In the genomic region with DNA sequence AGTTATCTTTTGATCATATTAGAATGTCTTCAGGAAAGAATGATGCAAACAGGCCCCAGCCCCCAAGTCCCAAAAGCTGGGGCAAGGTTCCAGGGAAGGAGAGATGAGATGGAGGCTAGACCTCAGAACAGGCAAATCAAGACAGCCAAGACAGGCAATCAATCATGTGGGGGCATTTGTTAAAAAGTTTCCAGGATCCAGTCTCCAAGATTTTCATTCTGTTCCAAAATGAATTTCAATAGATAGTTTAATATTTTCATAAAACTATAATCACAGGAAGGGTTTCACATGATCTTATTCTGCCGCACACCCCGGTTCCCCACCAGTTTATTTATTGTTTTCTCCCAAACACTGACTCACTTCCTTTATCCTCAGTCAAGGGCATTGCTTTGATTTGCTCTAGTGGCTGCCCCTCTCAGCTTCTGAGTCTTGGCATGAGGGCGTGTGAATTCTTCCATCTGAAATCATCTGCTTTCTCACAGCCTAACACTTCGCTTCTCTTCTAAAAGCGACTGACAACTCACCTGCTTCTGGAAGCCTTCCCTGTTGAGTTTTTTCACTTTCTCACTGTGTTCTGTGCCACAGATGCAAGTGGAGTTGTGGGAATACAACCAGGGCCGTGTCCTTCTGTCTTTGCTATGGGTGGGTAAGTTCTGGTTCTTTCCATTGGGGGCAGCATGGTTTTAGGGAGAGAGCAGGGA, we compare ENCODE assay signal across 8 cellular contexts. TPM values are rescaled to one million over a fixed set of nuclear protein-coding genes. Genes with fewer than 3 reads are reported as not detected.
A peak's percentile ranks its signal among the peaks of the same experiment; 100 is the strongest.
DNase-seq lines count a peak whose midpoint lies in the region; ATAC-seq and TF ChIP-seq lines count a peak whose summit lies in the region.

No MANE protein-coding gene starts in this region.

- no peaks in the 10 kb centered on the region for H3K9me3 Mint-ChIP-seq in activated CD4-positive, alpha-beta T cell treated with anti-CD3 and anti-CD28 coated beads for 36 hours (ENCODE audit: low read depth)

- H3K9ac ChIP-seq in OCI-LY3 (ENCODE audit: low read length) = no peak overlapping the region; the same call in 1 of the 2 replicates
- no peak overlapping the region for H3K9ac ChIP-seq in mesendoderm (ENCODE audit: low read length)

- H3K27ac ChIP-seq in OCI-LY3 (ENCODE audit: low read length) (no peak overlapping the region), dorsolateral prefrontal cortex (peak overlapping the region in 57 of 59 donors; percentile 40 to 95 (median 79)), mesendoderm (ENCODE audit: low read depth, low read length) (no peak overlapping the region), aorta (ENCODE audit: low read depth in 1 of 2, low read length in 2 of 2) (no peak overlapping the region)

- H3K4me1 Mint-ChIP-seq in activated CD4-positive, alpha-beta T cell treated with anti-CD3 and anti-CD28 coated beads for 36 hours = peaks cover 26% of the 10 kb centered on the region

- no peak for ATAC-seq in activated CD4-positive, alpha-beta T cell treated with anti-CD3 and anti-CD28 coated beads for 36 hours
- ATAC-seq in aorta (ENCODE audit: low FRiP score) (peak; percentile 75), HG02852 (IDR thresholded peaks at IDR 0.05; ENCODE audit: unreplicated experiment) (no peak)

- peak overlapping the region; percentile 57 for H3K23ac ChIP-seq in mesendoderm (ENCODE audit: low read length)

- no peak overlapping the region for H2BK5ac ChIP-seq in mesendoderm (ENCODE audit: low read length)

- no peak overlapping the region for H3K4me3 Mint-ChIP-seq in activated CD4-positive, alpha-beta T cell treated with anti-CD3 and anti-CD28 coated beads for 36 hours

- H3K9me3 ChIP-seq in OCI-LY3 (ENCODE audit: insufficient read depth, low read length) (no peaks in the 10 kb centered on the region), aorta (ENCODE audit: control insufficient read depth, low read length) (no peaks in the 10 kb centered on the region)

- WGBS in mesendoderm (ENCODE audit: extremely low coverage, insufficient coverage, low lambda C conversion rate) = no CpG with 5 or more reads among the region's 6 CpGs
- 16 to 21% methylated on average over 6 of the region's 6 CpGs for WGBS in aorta, 2 donors

- no peak overlapping the region for H4K5ac ChIP-seq in mesendoderm (ENCODE audit: low read length)

- intact Hi-C loops in activated CD4-positive, alpha-beta T cell treated with anti-CD3 and anti-CD28 coated beads for 36 hours (cut with DNase I, micrococcal nuclease) = loop anchor here in 1 of 2 experiments (2.0 to 5.0 kb wide), 3 partner anchors 44 to 357 kb away; partner anchors contain the start of gene NOB1
- intact Hi-C loops in dorsolateral prefrontal cortex (cut with DNase I) (loop anchor here (2.0 to 5.0 kb wide), 5 partner anchors 167 to 357 kb away; partner anchors contain the start of genes NFAT5 (in 2 of the 2) and NOB1 (in 2 of the 2)), aorta (cut with DNase I) (loop anchor here in 1 of 2 donors (2.0 to 10.0 kb wide), 3 partner anchors 87 to 357 kb away; partner anchors contain the start of genes NFAT5 and NOB1)

- H4K20me1 ChIP-seq in OCI-LY3 (ENCODE audit: insufficient read depth, low read length) = no peaks in the 10 kb centered on the region

- peak; percentile 49 for TF ChIP-seq CTCF in OCI-LY3 (IDR thresholded peaks at IDR 0.05; ENCODE audit: low read depth, low read length)
- TF ChIP-seq CTCF in dorsolateral prefrontal cortex (IDR thresholded peaks at IDR 0.05 in 54 of 56, conservative IDR thresholded peaks at IDR 0.05 in 2 of 56; ENCODE audit: low read depth in 1 of 56, partially characterized antibody in 56 of 56) = peak in 53 of 56 donors; percentile 33 to 77 (median 59)

- H2BK120ac ChIP-seq in mesendoderm (ENCODE audit: low read depth, low read length) = no peak overlapping the region

- no peak overlapping the region for H3K4ac ChIP-seq in mesendoderm (ENCODE audit: low read depth, low read length)

- H3K4me1 ChIP-seq in OCI-LY3 (ENCODE audit: low read length) = peaks cover 66% of the 10 kb centered on the region
- H3K4me1 ChIP-seq in mesendoderm (ENCODE audit: control insufficient read depth, low read depth, low read length) = no peaks in the 10 kb centered on the region
- no peaks in the 10 kb centered on the region for H3K4me1 ChIP-seq in aorta (ENCODE audit: control insufficient read depth in 1 of 2, insufficient read depth in 2 of 2, low read length in 2 of 2)

- POLR2A ChIA-PET in activated CD4-positive, alpha-beta T cell treated with anti-CD3 and anti-CD28 coated beads for 36 hours (lab: Charles Lee) = no interaction called here

- no peak overlapping the region for H2AK5ac ChIP-seq in mesendoderm (ENCODE audit: low read length)

- H3K18ac ChIP-seq in mesendoderm (ENCODE audit: low read length) = no peak overlapping the region

- peak overlapping the region; percentile 30 for H3K4me3 ChIP-seq in OCI-LY3 (ENCODE audit: low read length)
- peak overlapping the region in 14 of 59 donors; percentile 6 to 39 (median 15) for H3K4me3 ChIP-seq in dorsolateral prefrontal cortex
- H3K4me3 ChIP-seq in mesendoderm (ENCODE audit: low read length) = no peak overlapping the region
- H3K4me3 ChIP-seq in aorta (ENCODE audit: low read length in 2 of 2) = no peak overlapping the region

- no peak overlapping the region for H4K8ac ChIP-seq in mesendoderm (ENCODE audit: low read depth, low read length)

- H3K27me3 Mint-ChIP-seq in activated CD4-positive, alpha-beta T cell treated with anti-CD3 and anti-CD28 coated beads for 36 hours = no peaks in the 10 kb centered on the region

- no peaks in the 10 kb centered on the region for H3K79me2 ChIP-seq in OCI-LY3 (ENCODE audit: low read length)
- no peaks in the 10 kb centered on the region for H3K79me2 ChIP-seq in mesendoderm (ENCODE audit: control insufficient read depth, insufficient read depth, low read length)

- H3K4me2 ChIP-seq in OCI-LY3 (ENCODE audit: low read length) (peak overlapping the region; percentile 80), mesendoderm (ENCODE audit: low read length) (no peak overlapping the region)

- H2BK15ac ChIP-seq in mesendoderm (replicated peaks; ENCODE audit: low read depth) = no peak overlapping the region

- CTCF ChIA-PET in activated CD4-positive, alpha-beta T cell treated with anti-CD3 and anti-CD28 coated beads for 36 hours (lab: Charles Lee) = interaction anchor here (0.9 to 1.7 kb wide), 3 partner anchors 9 to 15 kb away, joined by 3 to 5 read pairs (median 3); no protein-coding TSS in a partner anchor

- peak overlapping the region; percentile 43; the same call in 1 of the 2 replicates for H2AFZ ChIP-seq in OCI-LY3 (ENCODE audit: low read depth, low read length)

- H3K36me3 ChIP-seq in OCI-LY3 (replicated peaks; ENCODE audit: low read depth, low read length) = no peaks in the 10 kb centered on the region
- no peaks in the 10 kb centered on the region for H3K36me3 ChIP-seq in mesendoderm (ENCODE audit: control insufficient read depth, insufficient read depth, low read length)
- no peaks in the 10 kb centered on the region for H3K36me3 ChIP-seq in aorta (ENCODE audit: control insufficient read depth in 1 of 2, insufficient read depth in 2 of 2, low read length in 1 of 2)

- H3K27me3 ChIP-seq in OCI-LY3 (ENCODE audit: low read depth, low read length) (no peaks in the 10 kb centered on the region), dorsolateral prefrontal cortex (no peaks in the 10 kb centered on the region), mesendoderm (ENCODE audit: insufficient read depth, low read length, poor library complexity) (no peaks in the 10 kb centered on the region), aorta (ENCODE audit: control insufficient read depth in 1 of 2, insufficient read depth in 2 of 2, low read length in 1 of 2) (no peaks in the 10 kb centered on the region)

- peak overlapping the region; percentile 11 for H3K56ac ChIP-seq in mesendoderm (ENCODE audit: low read length)

- H3K27ac Mint-ChIP-seq in activated CD4-positive, alpha-beta T cell treated with anti-CD3 and anti-CD28 coated beads for 36 hours = peak overlapping the region; percentile 7

- no peaks in the 10 kb centered on the region for H3K79me1 ChIP-seq in mesendoderm (ENCODE audit: low read length)

- DNase-seq in activated CD4-positive, alpha-beta T cell treated with anti-CD3 and anti-CD28 coated beads for 36 hours = no peak
- DNase-seq in activated CD4-positive, alpha-beta T cell treated with anti-CD3 and anti-CD28 coated beads, Interleukin-2, amount 50 U/mL, for 1 hour = no peak
- DNase-seq in dorsolateral prefrontal cortex (peak in 6 of 10 donors; percentile 19 to 61 (median 44)), mesendoderm (peak; percentile 92), aorta (no peak)
- no peak for DNase-seq in stimulated activated CD4-positive, alpha-beta T cell treated with anti-CD3 and anti-CD28 coated beads, Interleukin-12 subunit alpha, Interleukin-12 subunit beta, amount 100 ng/mL, for 4 hours

- H3K36me3 Mint-ChIP-seq in activated CD4-positive, alpha-beta T cell treated with anti-CD3 and anti-CD28 coated beads for 36 hours (ENCODE audit: low read depth) = no peaks in the 10 kb centered on the region

RNA-seq across cellular contexts. Expression of gene TERF2, which starts 12.2 kb away (rescaled TPM):
- total RNA-seq in activated CD4-positive, alpha-beta T cell treated with anti-CD3 and anti-CD28 coated beads for 36 hours = 10 to 100 TPM; 45.9 to 82.4 TPM
- total RNA-seq in dorsolateral prefrontal cortex = 100 to 1,000 TPM in 4 of 120 experiments, 10 to 100 TPM in 116; 46.4 to 105 (median 75.6) TPM
- 32.0 TPM for polyA plus RNA-seq in mesendoderm (2013, experiment 1 of 2)
- 34.5 TPM for polyA plus RNA-seq in mesendoderm (2013, experiment 2 of 2)
- total RNA-seq in aorta = 10 to 100 TPM; 26.3 to 40.4 TPM
- polyA plus RNA-seq in aorta = 10 to 100 TPM in 1 of 2 donors, 1 to 10 TPM in 1; 7.1 to 13.5 TPM

RNA-seq across cellular contexts. Expression of gene CYB5B, which starts 26.4 kb away (rescaled TPM):
- total RNA-seq in activated CD4-positive, alpha-beta T cell treated with anti-CD3 and anti-CD28 coated beads for 36 hours = 100 to 1,000 TPM; 158 to 187 TPM
- total RNA-seq in dorsolateral prefrontal cortex = 100 to 1,000 TPM in 88 of 120 experiments, 10 to 100 TPM in 32; 79.7 to 179 (median 108) TPM
- 222 TPM for polyA plus RNA-seq in mesendoderm (2013, experiment 1 of 2)
- polyA plus RNA-seq in mesendoderm (2013, experiment 2 of 2) = 223 TPM
- 10 to 100 TPM; 45.8 to 55.0 TPM for total RNA-seq in aorta
- polyA plus RNA-seq in aorta = 10 to 100 TPM; 41.5 to 75.0 TPM

RNA-seq across cellular contexts. Expression of gene TMED6, which starts 46.4 kb away (rescaled TPM):
- 1 to 10 TPM; 1.2 to 1.3 TPM for total RNA-seq in activated CD4-positive, alpha-beta T cell treated with anti-CD3 and anti-CD28 coated beads for 36 hours
- 1 to 10 TPM in 60 of 120 experiments, under 1 TPM in 32, not detected in 28; 0.57 to 3.4 (median 1.3) TPM for total RNA-seq in dorsolateral prefrontal cortex
- polyA plus RNA-seq in mesendoderm (2013, experiment 1 of 2) = 0.06 TPM
- polyA plus RNA-seq in mesendoderm (2013, experiment 2 of 2) = 0.17 TPM
- 1 to 10 TPM in 1 of 2 donors, under 1 TPM in 1; 0.84 to 1.1 TPM for total RNA-seq in aorta
- polyA plus RNA-seq in aorta = not detected

RNA-seq across cellular contexts. Expression of gene NIP7, which starts 58.4 kb away (rescaled TPM):
- total RNA-seq in activated CD4-positive, alpha-beta T cell treated with anti-CD3 and anti-CD28 coated beads for 36 hours = 10 to 100 TPM; 39.1 to 41.3 TPM
- total RNA-seq in dorsolateral prefrontal cortex = 10 to 100 TPM in 97 of 120 experiments, 1 to 10 TPM in 23; 7.2 to 21.6 (median 12.4) TPM
- 74.2 TPM for polyA plus RNA-seq in mesendoderm (2013, experiment 1 of 2)
- polyA plus RNA-seq in mesendoderm (2013, experiment 2 of 2) = 74.5 TPM
- total RNA-seq in aorta = 10 to 100 TPM; 11.5 to 21.3 TPM
- polyA plus RNA-seq in aorta = 10 to 100 TPM in 1 of 2 donors, 1 to 10 TPM in 1; 7.1 to 14.5 TPM

RNA-seq across cellular contexts. Expression of gene COG8, which starts 58.6 kb away (rescaled TPM):
- 10 to 100 TPM; 30.0 to 30.3 TPM for total RNA-seq in activated CD4-positive, alpha-beta T cell treated with anti-CD3 and anti-CD28 coated beads for 36 hours
- total RNA-seq in dorsolateral prefrontal cortex (10 to 100 TPM; 30.0 to 57.6 (median 41.0) TPM), aorta (10 to 100 TPM; 21.5 to 29.4 TPM)
- polyA plus RNA-seq in mesendoderm (2013, experiment 1 of 2) = 28.2 TPM
- polyA plus RNA-seq in mesendoderm (2013, experiment 2 of 2) = 28.4 TPM
- 10 to 100 TPM in 1 of 2 donors, 1 to 10 TPM in 1; 5.3 to 16.5 TPM for polyA plus RNA-seq in aorta

Comparison
In these comparisons a context has a peak if more than half of its experiments do, and no peak if none do; other contexts are left out.
1. DNase-seq: peak in dorsolateral prefrontal cortex (6 of 10) and mesendoderm (single experiment); none in activated CD4-positive, alpha-beta T cell treated with anti-CD3 and anti-CD28 coated beads for 36 hours (single experiment), activated CD4-positive, alpha-beta T cell treated with anti-CD3 and anti-CD28 coated beads, Interleukin-2, amount 50 U/mL, for 1 hour (single experiment), aorta (0 of 2) and stimulated activated CD4-positive, alpha-beta T cell treated with anti-CD3 and anti-CD28 coated beads, Interleukin-12 subunit alpha, Interleukin-12 subunit beta, amount 100 ng/mL, for 4 hours (single experiment).
2. H3K27ac ChIP-seq: peak in dorsolateral prefrontal cortex (57 of 59); none in OCI-LY3 (single experiment), mesendoderm (single experiment) and aorta (0 of 2).